ENCODE assay signal across 1 cellular context in the genomic region with DNA sequence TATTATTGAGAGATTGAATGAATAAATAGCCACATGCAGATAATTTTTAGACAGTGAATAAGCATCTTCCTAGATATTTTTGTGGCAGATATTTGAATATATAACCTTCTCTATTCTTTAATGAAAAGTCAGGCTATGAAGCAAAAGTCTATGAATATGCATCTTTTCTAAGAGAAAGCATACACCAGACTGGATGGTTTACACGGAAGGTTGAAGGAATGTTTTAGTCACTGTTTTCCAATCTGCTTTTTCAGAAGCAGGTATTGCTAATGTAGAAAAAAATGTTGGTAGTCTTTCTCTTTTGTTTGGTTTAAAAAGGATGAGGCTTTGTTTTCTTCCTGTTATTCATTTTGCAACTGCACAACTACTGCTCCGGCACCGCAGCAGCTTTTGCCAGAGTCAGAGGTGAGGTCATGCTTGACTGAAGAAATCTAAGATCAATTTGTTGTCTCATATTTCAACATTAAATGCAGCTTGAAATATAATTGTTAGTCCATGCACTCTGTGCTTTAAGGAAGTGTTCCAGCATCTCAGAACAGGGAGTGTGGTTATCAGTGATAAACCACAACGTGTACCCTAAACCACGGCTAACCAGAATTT.
TF ChIP-seq lines count a peak whose summit lies in the region.

No MANE protein-coding gene starts in this region.

TF ChIP-seq in neural cell, 6 proteins besides CTCF, POLR2A, EP300 and RAD21 (continued from another document):
- TF ChIP-seq EZH2 (IDR thresholded peaks at IDR 0.05; ENCODE audit: borderline replicate concordance, insufficient read depth, low read length, poor library complexity, severe bottlenecking) = no peak
